31 cellular contexts compared by ENCODE assay signal in genomic region chr14:105212541-105213305, GRCh38. TPM values are rescaled to one million over a fixed set of nuclear protein-coding genes. Genes with fewer than 3 reads are reported as not detected.
DNase-seq lines count a peak whose midpoint lies in the region; ATAC-seq and TF ChIP-seq lines count a peak whose summit lies in the region.
"Had no signal": no experiment of that assay in that cellular context is flagged by ENCODE, and none has a peak within 500 bp of the region (broad histone marks: within the 10 kb centered on the region; RNA-seq: fewer than 3 reads in every experiment).

No MANE protein-coding gene starts in this region.

- no peaks in the 10 kb centered on the region for H3K27me3 ChIP-seq in neural progenitor cell
- H3K27me3 ChIP-seq: gastrocnemius medialis, hepatocyte, neutrophil, uterus had no signal

- ATAC-seq in GM19035 (IDR thresholded peaks at IDR 0.05; ENCODE audit: unreplicated experiment) (no peak), GM18502 (IDR thresholded peaks at IDR 0.05; ENCODE audit: poor library complexity, unreplicated experiment) (no peak)
- ATAC-seq: gastrocnemius medialis, GM23338, sciatic nerve had no signal

- TF ChIP-seq CTCF in brain (conservative IDR thresholded peaks at IDR 0.05) (no peak), neural progenitor cell (IDR thresholded peaks at IDR 0.05) (no peak)

- H3K4me1 Mint-ChIP-seq in brain (peaks cover 6% of the 10 kb centered on the region), neural progenitor cell (peaks cover 5% of the 10 kb centered on the region)
- H3K4me1 Mint-ChIP-seq: B cell, GM23338 had no signal

- no peaks in the 10 kb centered on the region for H4K20me1 ChIP-seq in neural progenitor cell (ENCODE audit: low read depth)

- H3K27ac Mint-ChIP-seq in brain (peak overlapping the region in 3 of 5 experiments; percentile 38 to 92 (median 85)), neural progenitor cell (no peak overlapping the region)
- H3K27ac Mint-ChIP-seq: B cell; HFFc6; stimulated activated naive CD8-positive, alpha-beta T cell treated with anti-CD3 and anti-CD28 coated beads, Interleukin-15, Interleukin-2, amounts not matched to agents 100 ng/mL and 50 ng/mL, for 24 hours had no signal

- H3K4me3 Mint-ChIP-seq in brain = no peak overlapping the region
- no peak overlapping the region for H3K4me3 Mint-ChIP-seq in neural progenitor cell
- H3K4me3 Mint-ChIP-seq: B cell; GM23338; HFFc6; stimulated activated naive CD8-positive, alpha-beta T cell treated with anti-CD3 and anti-CD28 coated beads, Interleukin-15, Interleukin-2, amounts not matched to agents 100 ng/mL and 50 ng/mL, for 24 hours had no signal

- H3K36me3 Mint-ChIP-seq in brain (peaks cover 10% of the 10 kb centered on the region), neural progenitor cell (peaks cover 2% of the 10 kb centered on the region)

- H3K4me3 ChIP-seq in neural progenitor cell = no peak overlapping the region
- H3K4me3 ChIP-seq: gastrocnemius medialis, GM23338, hepatocyte, thoracic aorta, uterus had no signal

- H3K79me2 ChIP-seq in neural progenitor cell (ENCODE audit: low read depth) = no peaks in the 10 kb centered on the region
- H3K79me2 ChIP-seq: hepatocyte had no signal

- H3K9me3 ChIP-seq in neural progenitor cell (ENCODE audit: low read depth) = no peaks in the 10 kb centered on the region
- H3K9me3 ChIP-seq: gastrocnemius medialis, neutrophil, thoracic aorta, uterus had no signal

- H3K9me3 Mint-ChIP-seq in brain (no peaks in the 10 kb centered on the region), neural progenitor cell (no peaks in the 10 kb centered on the region)
- H3K9me3 Mint-ChIP-seq: GM23338; HFFc6; stimulated activated naive CD8-positive, alpha-beta T cell treated with anti-CD3 and anti-CD28 coated beads, Interleukin-15, Interleukin-2, amounts not matched to agents 100 ng/mL and 50 ng/mL, for 24 hours had no signal

- H3K4me1 ChIP-seq in neural progenitor cell = no peaks in the 10 kb centered on the region
- H3K4me1 ChIP-seq: uterus had no signal

- H2AFZ ChIP-seq in neural progenitor cell (replicated peaks) = no peak overlapping the region
- H2AFZ ChIP-seq: GM23338, hepatocyte had no signal

- H3K4me2 ChIP-seq in neural progenitor cell = no peak overlapping the region
- H3K4me2 ChIP-seq: GM23338, hepatocyte had no signal

- H3K27me3 Mint-ChIP-seq in brain (peaks cover 2% of the 10 kb centered on the region), neural progenitor cell (ENCODE audit: insufficient read depth, low read depth) (peaks cover 6% of the 10 kb centered on the region)
- H3K27me3 Mint-ChIP-seq: B cell; stimulated activated naive CD8-positive, alpha-beta T cell treated with anti-CD3 and anti-CD28 coated beads, Interleukin-15, Interleukin-2, amounts not matched to agents 100 ng/mL and 50 ng/mL, for 24 hours had no signal

- H3K27ac ChIP-seq in neural progenitor cell = no peak overlapping the region
- H3K27ac ChIP-seq: gastrocnemius medialis, hepatocyte, HL-60, neutrophil, thoracic aorta, uterus, VCaP had no signal

- H3K36me3 ChIP-seq in neural progenitor cell = no peaks in the 10 kb centered on the region
- H3K36me3 ChIP-seq: uterus had no signal

- no peaks in the 10 kb centered on the region for H3F3A ChIP-seq in neural progenitor cell (ENCODE audit: low read depth)

- H3K9ac ChIP-seq in neural progenitor cell = no peak overlapping the region

- DNase-seq in NCI-H2171 treated with DMSO at 0.1 percent for 48 hours (lab: John Stamatoyannopoulos, UW) (peak; percentile 31), NCI-H2171 (lab: John Stamatoyannopoulos, UW) (no peak), NCI-H146 (lab: John Stamatoyannopoulos, UW) (peak; percentile 92), neural progenitor cell (ENCODE audit: low spot score) (no peak), AG08396 (ENCODE audit: low spot score) (no peak)
- DNase-seq: activated CD4-positive, alpha-beta T cell treated with anti-CD3 and anti-CD28 coated beads, Interleukin-2, amount 50 U/mL, for 1 hour; activated naive CD4-positive, alpha-beta T cell; activated T-cell treated with anti-CD3 and anti-CD28 coated beads, Interleukin-2, amount 50 U/mL, for 48 hours; dermis blood vessel endothelial cell; gastrocnemius medialis; HFFc6; left cardiac atrium; mammary epithelial cell; NCI-H187; NCI-H510A treated with DMSO at 0.1 percent for 48 hours; NK-92 treated with Interleukin-12 subunit alpha and Interleukin-12 subunit beta, amount 100 ng/mL, for 24 hours; Right ventricle myocardium superior; stimulated activated CD4-positive, alpha-beta T cell treated with anti-CD3 and anti-CD28 coated beads, Interleukin-15, amount 100 ng/mL, for 24 hours; uterus had no signal

RNA-seq across cellular contexts. Expression of gene NUDT14, which starts 31.6 kb away (rescaled TPM):
- 63.7 TPM for polyA plus RNA-seq in brain (ENCODE audit: insufficient read depth, low read depth, low replicate concordance)
- 5.5 and 27.0 TPM in 2 replicates for total RNA-seq in neural progenitor cell (ENCODE audit: low replicate concordance)

RNA-seq across cellular contexts. Expression of gene BTBD6, which starts 35.6 kb away (rescaled TPM):
- polyA plus RNA-seq in brain (ENCODE audit: insufficient read depth, low read depth, low replicate concordance) = 91.4 TPM
- 9.0 and 15.0 TPM in 2 replicates for total RNA-seq in neural progenitor cell (ENCODE audit: low replicate concordance)

RNA-seq across cellular contexts. Expression of gene JAG2, which starts 44.1 kb away (rescaled TPM):
- polyA plus RNA-seq in brain (ENCODE audit: insufficient read depth, low read depth, low replicate concordance) = 21.9 TPM
- 2.1 and 4.3 TPM in 2 replicates for total RNA-seq in neural progenitor cell (ENCODE audit: low replicate concordance)

Comparison
In these comparisons a context has a peak if more than half of its experiments do, and no peak if none do; other contexts are left out.
1. DNase-seq: peak in NCI-H2171 treated with DMSO at 0.1 percent for 48 hours (single experiment) and NCI-H146 (single experiment); none in NCI-H2171 (single experiment), neural progenitor cell (single experiment) and AG08396 (single experiment).